ENCODE assay signal across 1 cellular context in the genomic region with DNA sequence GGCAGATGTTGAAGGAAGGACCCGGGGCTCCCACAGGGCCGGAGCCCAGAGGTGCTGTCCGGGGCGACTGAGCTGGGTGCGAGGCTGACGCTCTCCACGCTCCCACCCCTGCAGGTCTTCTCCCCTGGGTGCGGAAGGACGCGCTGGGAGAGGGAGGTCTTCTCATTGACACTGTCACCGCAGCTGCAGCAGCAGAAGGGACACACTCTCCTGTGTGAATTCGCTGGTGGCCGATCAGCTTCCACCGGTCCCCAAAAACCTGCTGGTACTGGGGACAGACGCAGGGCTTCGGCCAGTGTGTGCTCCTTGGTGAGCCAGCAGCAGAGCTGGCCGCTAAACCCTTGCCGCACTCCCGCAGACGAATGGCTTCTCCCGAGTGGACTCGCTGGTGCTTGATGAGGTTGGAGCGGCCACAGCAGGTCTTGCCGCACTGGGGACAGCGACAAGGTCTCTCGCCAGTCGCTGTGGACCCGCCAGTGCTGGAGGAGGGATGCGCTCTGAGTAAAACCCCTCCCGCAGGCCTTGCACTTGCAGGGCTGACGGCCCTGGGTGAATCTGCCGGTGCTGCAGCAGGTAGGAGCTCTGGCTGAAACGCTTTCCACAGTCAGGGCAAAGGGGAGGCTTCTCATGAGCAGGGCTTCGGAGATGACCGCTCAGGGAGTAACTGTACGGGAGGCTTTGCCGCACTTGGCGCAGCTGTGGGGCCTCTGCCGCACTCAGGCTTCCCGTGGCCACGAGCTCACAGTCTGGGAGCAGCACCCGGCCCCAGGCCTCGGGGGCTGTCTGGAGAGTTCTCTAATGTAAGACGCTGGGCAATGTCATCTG.
TF ChIP-seq lines count a peak whose summit lies in the region.

No MANE protein-coding gene starts in this region.

TF ChIP-seq in GM23338, 12 proteins besides CTCF, POLR2A, EP300 and RAD21 (continued from another document):
- TF ChIP-seq, protein P1, sequence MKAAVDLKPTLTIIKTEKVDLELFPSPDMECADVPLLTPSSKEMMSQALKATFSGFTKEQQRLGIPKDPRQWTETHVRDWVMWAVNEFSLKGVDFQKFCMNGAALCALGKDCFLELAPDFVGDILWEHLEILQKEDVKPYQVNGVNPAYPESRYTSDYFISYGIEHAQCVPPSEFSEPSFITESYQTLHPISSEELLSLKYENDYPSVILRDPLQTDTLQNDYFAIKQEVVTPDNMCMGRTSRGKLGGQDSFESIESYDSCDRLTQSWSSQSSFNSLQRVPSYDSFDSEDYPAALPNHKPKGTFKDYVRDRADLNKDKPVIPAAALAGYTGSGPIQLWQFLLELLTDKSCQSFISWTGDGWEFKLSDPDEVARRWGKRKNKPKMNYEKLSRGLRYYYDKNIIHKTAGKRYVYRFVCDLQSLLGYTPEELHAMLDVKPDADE (IDR thresholded peaks at IDR 0.05) = no peak
- TF ChIP-seq ZNF331 (CRISPR knock-in tag; IDR thresholded peaks at IDR 0.05; ENCODE audit: low read depth) = no peak
- no peak for TF ChIP-seq EZH2phosphoT487 (IDR thresholded peaks at IDR 0.05; ENCODE audit: unreplicated experiment)
- TF ChIP-seq STAT1 (IDR thresholded peaks at IDR 0.05; ENCODE audit: unreplicated experiment) = no peak
- TF ChIP-seq NANOG (IDR thresholded peaks at IDR 0.05; ENCODE audit: borderline replicate concordance) = no peak
- TF ChIP-seq, protein P2, sequence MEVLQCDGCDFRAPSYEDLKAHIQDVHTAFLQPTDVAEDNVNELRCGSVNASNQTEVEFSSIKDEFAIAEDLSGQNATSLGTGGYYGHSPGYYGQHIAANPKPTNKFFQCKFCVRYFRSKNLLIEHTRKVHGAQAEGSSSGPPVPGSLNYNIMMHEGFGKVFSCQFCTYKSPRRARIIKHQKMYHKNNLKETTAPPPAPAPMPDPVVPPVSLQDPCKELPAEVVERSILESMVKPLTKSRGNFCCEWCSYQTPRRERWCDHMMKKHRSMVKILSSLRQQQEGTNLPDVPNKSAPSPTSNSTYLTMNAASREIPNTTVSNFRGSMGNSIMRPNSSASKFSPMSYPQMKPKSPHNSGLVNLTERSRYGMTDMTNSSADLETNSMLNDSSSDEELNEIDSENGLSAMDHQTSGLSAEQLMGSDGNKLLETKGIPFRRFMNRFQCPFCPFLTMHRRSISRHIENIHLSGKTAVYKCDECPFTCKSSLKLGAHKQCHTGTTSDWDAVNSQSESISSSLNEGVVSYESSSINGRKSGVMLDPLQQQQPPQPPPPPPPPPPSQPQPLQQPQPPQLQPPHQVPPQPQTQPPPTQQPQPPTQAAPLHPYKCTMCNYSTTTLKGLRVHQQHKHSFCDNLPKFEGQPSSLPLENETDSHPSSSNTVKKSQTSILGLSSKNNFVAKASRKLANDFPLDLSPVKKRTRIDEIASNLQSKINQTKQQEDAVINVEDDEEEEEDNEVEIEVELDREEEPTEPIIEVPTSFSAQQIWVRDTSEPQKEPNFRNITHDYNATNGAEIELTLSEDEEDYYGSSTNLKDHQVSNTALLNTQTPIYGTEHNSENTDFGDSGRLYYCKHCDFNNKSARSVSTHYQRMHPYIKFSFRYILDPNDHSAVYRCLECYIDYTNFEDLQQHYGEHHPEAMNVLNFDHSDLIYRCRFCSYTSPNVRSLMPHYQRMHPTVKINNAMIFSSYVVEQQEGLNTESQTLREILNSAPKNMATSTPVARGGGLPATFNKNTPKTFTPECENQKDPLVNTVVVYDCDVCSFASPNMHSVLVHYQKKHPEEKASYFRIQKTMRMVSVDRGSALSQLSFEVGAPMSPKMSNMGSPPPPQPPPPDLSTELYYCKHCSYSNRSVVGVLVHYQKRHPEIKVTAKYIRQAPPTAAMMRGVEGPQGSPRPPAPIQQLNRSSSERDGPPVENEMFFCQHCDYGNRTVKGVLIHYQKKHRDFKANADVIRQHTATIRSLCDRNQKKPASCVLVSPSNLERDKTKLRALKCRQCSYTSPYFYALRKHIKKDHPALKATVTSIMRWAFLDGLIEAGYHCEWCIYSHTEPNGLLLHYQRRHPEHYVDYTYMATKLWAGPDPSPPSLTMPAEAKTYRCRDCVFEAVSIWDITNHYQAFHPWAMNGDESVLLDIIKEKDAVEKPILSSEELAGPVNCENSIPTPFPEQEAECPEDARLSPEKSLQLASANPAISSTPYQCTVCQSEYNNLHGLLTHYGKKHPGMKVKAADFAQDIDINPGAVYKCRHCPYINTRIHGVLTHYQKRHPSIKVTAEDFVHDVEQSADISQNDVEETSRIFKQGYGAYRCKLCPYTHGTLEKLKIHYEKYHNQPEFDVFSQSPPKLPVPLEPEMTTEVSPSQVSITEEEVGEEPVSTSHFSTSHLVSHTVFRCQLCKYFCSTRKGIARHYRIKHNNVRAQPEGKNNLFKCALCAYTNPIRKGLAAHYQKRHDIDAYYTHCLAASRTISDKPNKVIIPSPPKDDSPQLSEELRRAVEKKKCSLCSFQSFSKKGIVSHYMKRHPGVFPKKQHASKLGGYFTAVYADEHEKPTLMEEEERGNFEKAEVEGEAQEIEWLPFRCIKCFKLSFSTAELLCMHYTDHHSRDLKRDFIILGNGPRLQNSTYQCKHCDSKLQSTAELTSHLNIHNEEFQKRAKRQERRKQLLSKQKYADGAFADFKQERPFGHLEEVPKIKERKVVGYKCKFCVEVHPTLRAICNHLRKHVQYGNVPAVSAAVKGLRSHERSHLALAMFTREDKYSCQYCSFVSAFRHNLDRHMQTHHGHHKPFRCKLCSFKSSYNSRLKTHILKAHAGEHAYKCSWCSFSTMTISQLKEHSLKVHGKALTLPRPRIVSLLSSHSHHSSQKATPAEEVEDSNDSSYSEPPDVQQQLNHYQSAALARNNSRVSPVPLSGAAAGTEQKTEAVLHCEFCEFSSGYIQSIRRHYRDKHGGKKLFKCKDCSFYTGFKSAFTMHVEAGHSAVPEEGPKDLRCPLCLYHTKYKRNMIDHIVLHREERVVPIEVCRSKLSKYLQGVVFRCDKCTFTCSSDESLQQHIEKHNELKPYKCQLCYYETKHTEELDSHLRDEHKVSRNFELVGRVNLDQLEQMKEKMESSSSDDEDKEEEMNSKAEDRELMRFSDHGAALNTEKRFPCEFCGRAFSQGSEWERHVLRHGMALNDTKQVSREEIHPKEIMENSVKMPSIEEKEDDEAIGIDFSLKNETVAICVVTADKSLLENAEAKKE (CRISPR knock-in tag; IDR thresholded peaks at IDR 0.05) = no peak
- TF ChIP-seq JUNB (IDR thresholded peaks at IDR 0.05; ENCODE audit: unreplicated experiment) = no peak
- no peak for TF ChIP-seq EZH2 (IDR thresholded peaks at IDR 0.05; ENCODE audit: low read depth, unreplicated experiment)
- TF ChIP-seq CREB1 (CRISPR knock-in tag; IDR thresholded peaks at IDR 0.05; ENCODE audit: low read depth) = no peak
